Comparison of ENCODE assay signal across 14 cellular contexts in the genomic region with DNA sequence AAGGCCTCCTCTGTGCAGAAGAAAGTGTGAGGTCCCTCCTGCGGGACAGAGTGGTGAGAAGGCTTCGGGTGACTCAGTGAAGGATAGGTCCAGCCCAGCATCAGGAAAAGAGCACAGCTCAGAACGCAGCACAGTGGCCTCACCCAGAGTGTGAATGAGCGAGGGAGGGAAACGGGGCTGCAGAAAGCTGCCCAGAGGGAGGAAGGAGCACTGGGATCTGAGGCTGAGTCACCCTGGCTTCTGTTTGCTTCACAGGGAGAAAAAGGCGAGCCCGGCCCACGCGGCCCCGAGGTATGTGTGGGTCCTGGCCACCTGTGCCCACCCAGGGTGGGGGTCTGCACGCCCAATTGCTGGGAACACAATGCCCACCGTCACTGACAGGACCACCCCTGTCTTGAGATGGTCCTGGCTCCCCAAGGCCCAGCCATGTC. TPM values are rescaled to one million over a fixed set of nuclear protein-coding genes. Genes with fewer than 3 reads are reported as not detected.
DNase-seq lines count a peak whose midpoint lies in the region; ATAC-seq and TF ChIP-seq lines count a peak whose summit lies in the region.
"Had no signal": no experiment of that assay in that cellular context is flagged by ENCODE, and none has a peak within 500 bp of the region (broad histone marks: within the 10 kb centered on the region; RNA-seq: fewer than 3 reads in every experiment).

No MANE protein-coding gene starts in this region.

- H3K36me3 ChIP-seq in uterus = no peaks in the 10 kb centered on the region

- TF ChIP-seq POLR2A in uterus (IDR thresholded peaks at IDR 0.05) = no peak

- intact Hi-C loops in left cardiac atrium (cut with DNase I) = no loop called here
- intact Hi-C loops in Right ventricle myocardium superior (cut with DNase I) = no loop called here
- intact Hi-C loops in uterus (cut with DNase I; ENCODE audit: low total_unique reads) = loop anchor here (10.0 kb wide), 1 partner anchor 947 kb away; no protein-coding TSS in a partner anchor

- H3K27me3 ChIP-seq in uterus = no peaks in the 10 kb centered on the region

- no peak overlapping the region for H3K4me3 ChIP-seq in uterus
- H3K4me3 ChIP-seq: lung had no signal

- ATAC-seq in left cardiac atrium = no peak
- no peak for ATAC-seq in Right ventricle myocardium superior (ENCODE audit: poor library complexity)
- no peak for ATAC-seq in GM21786 (IDR thresholded peaks at IDR 0.05; ENCODE audit: unreplicated experiment)
- ATAC-seq in GM18907 (IDR thresholded peaks at IDR 0.05; ENCODE audit: unreplicated experiment) = no peak
- ATAC-seq: activated CD4-positive, CD25-positive, alpha-beta regulatory T cell treated with anti-CD3 and anti-CD28 coated beads, Interleukin-2, amount 50 U/mL, for 24 hours; stimulated activated effector memory CD8-positive, alpha-beta T cell treated with anti-CD3 and anti-CD28 coated beads, Interleukin-12 subunit alpha, Interleukin-12 subunit beta, amount 100 ng/mL, for 72 hours had no signal

- no peak for TF ChIP-seq CTCF in uterus (IDR thresholded peaks at IDR 0.05)

- peak overlapping the region in 1 of 2 donors; percentile 22 for H3K27ac ChIP-seq in uterus

- DNase-seq in left cardiac atrium = peak; percentile 15
- no peak for DNase-seq in Right ventricle myocardium superior
- DNase-seq in amniotic epithelial cell (ENCODE audit: low read depth) = peak; percentile 78
- DNase-seq in inferior parietal cortex (ENCODE audit: extremely low spot score) = peak; percentile 8
- DNase-seq in uterus = peak; percentile 11 to 20
- no peak for DNase-seq in activated CD4-positive, alpha-beta T cell treated with anti-CD3 and anti-CD28 coated beads, Interleukin-2, amount 50 U/mL, for 1 hour
- DNase-seq: amniotic stem cell, small intestine had no signal

- no peaks in the 10 kb centered on the region for H3K9me3 ChIP-seq in uterus

- no peaks in the 10 kb centered on the region for H3K4me1 ChIP-seq in uterus

RNA-seq across cellular contexts. Expression of gene COL6A2, which starts 24.3 kb away (rescaled TPM):
- total RNA-seq in left cardiac atrium = 100 to 1,000 TPM; 330 to 350 TPM
- 191 TPM for total RNA-seq in Right ventricle myocardium superior
- total RNA-seq in uterus = 1,000 to 10,000 TPM in 2 of 4 donors, 100 to 1,000 TPM in 2; 321 to 1,200 (median 948) TPM
- total RNA-seq: HT-29 had no signal

RNA-seq across cellular contexts. Expression of gene FTCD, which starts 33.1 kb away (rescaled TPM):
- total RNA-seq in left cardiac atrium = 1 to 10 TPM in 1 of 2 donors, under 1 TPM in 1; 0.68 to 1.6 TPM
- total RNA-seq in Right ventricle myocardium superior = 1.9 TPM
- total RNA-seq in uterus = 1 to 10 TPM in 2 of 4 donors, not detected in 2; 4.5 to 7.0 TPM

Comparison
In these comparisons a context has a peak if more than half of its experiments do, and no peak if none do; other contexts are left out.
1. DNase-seq: peak in left cardiac atrium (single experiment), amniotic epithelial cell (single experiment), inferior parietal cortex (single experiment) and uterus (2 of 2); none in Right ventricle myocardium superior (single experiment) and activated CD4-positive, alpha-beta T cell treated with anti-CD3 and anti-CD28 coated beads, Interleukin-2, amount 50 U/mL, for 1 hour (single experiment).